Comparison of ENCODE assay signal across 14 cellular contexts in genomic region chr20:9989066-9989724, GRCh38. TPM values are rescaled to one million over a fixed set of nuclear protein-coding genes. Genes with fewer than 3 reads are reported as not detected.
DNase-seq lines count a peak whose midpoint lies in the region; ATAC-seq and FAIRE-seq lines count a peak whose summit lies in the region.
"Had no signal": no experiment of that assay in that cellular context is flagged by ENCODE, and none has a peak within 500 bp of the region (broad histone marks: within the 10 kb centered on the region; RNA-seq: fewer than 3 reads in every experiment).

No MANE protein-coding gene starts in this region.

- intact Hi-C loops in naive thymus-derived CD4-positive, alpha-beta T cell (cut with micrococcal nuclease) = no loop called here

- no peaks in the 10 kb centered on the region for H3K36me3 Mint-ChIP-seq in naive thymus-derived CD4-positive, alpha-beta T cell

- H3K9me3 Mint-ChIP-seq in naive thymus-derived CD4-positive, alpha-beta T cell = no peaks in the 10 kb centered on the region
- H3K9me3 Mint-ChIP-seq: activated T-helper 1 cell treated with anti-CD3 and anti-CD28 coated beads, Interleukin-12 subunit alpha, Interleukin-12 subunit beta, Interleukin-2, Interleukin-4 antibody, amounts not matched to agents 30 ng/mL and 10 ng/mL and 1 ng/mL, durations not matched to agents 14 hours and 24 hours and 36 hours; T-helper 2 cell treated with Interferon-gamma antibody and Interleukin-4, amounts not matched to agents 5 μg/mL and 100 μg/mL, for 36 hours had no signal

- peak; percentile 21 for FAIRE-seq in endometrium (lab: Jason Lieb, UNC)

- H3K4me3 Mint-ChIP-seq in naive thymus-derived CD4-positive, alpha-beta T cell = no peak overlapping the region
- H3K4me3 Mint-ChIP-seq: activated T-helper 1 cell treated with anti-CD3 and anti-CD28 coated beads, Interleukin-12 subunit alpha, Interleukin-12 subunit beta, Interleukin-2, Interleukin-4 antibody, amounts not matched to agents 30 ng/mL and 10 ng/mL and 1 ng/mL, durations not matched to agents 14 hours and 24 hours and 36 hours; T-helper 2 cell treated with Interferon-gamma antibody and Interleukin-4, amounts not matched to agents 5 μg/mL and 100 μg/mL, for 36 hours had no signal

- no peak overlapping the region for H3K27ac ChIP-seq in naive thymus-derived CD4-positive, alpha-beta T cell (ENCODE audit: low read depth, low read length)
- H3K27ac ChIP-seq: KMS-11 had no signal

- CTCF ChIA-PET in naive thymus-derived CD4-positive, alpha-beta T cell (lab: Charles Lee) = no interaction called here

- POLR2A ChIA-PET in naive thymus-derived CD4-positive, alpha-beta T cell (lab: Charles Lee) = interaction anchor here (0.7 kb wide), 1 partner anchor 215 kb away, joined by 3 read pairs; no protein-coding TSS in a partner anchor

- no peaks in the 10 kb centered on the region for H3K4me1 ChIP-seq in naive thymus-derived CD4-positive, alpha-beta T cell (ENCODE audit: control insufficient read depth in 2 of 2, insufficient read depth in 2 of 2, low read length in 2 of 2)

- H3K4me1 Mint-ChIP-seq in naive thymus-derived CD4-positive, alpha-beta T cell = no peaks in the 10 kb centered on the region

- peaks cover 3 to 32% (median 22%) of the 10 kb centered on the region in 5 donors for H3K27me3 Mint-ChIP-seq in naive thymus-derived CD4-positive, alpha-beta T cell

- H3K36me3 ChIP-seq in naive thymus-derived CD4-positive, alpha-beta T cell (ENCODE audit: control insufficient read depth in 2 of 3, insufficient read depth in 3 of 3, low read length in 3 of 3) = no peaks in the 10 kb centered on the region

- no peaks in the 10 kb centered on the region for H3K9me3 ChIP-seq in naive thymus-derived CD4-positive, alpha-beta T cell (ENCODE audit: control insufficient read depth in 2 of 3, low read length in 3 of 3)

- peak; percentile 54 for ATAC-seq in naive thymus-derived CD4-positive, alpha-beta T cell
- ATAC-seq in GM21447 (IDR thresholded peaks at IDR 0.05; ENCODE audit: unreplicated experiment) = no peak

- no peak overlapping the region for H3K4me3 ChIP-seq in naive thymus-derived CD4-positive, alpha-beta T cell (ENCODE audit: low read length)

- H3K27ac Mint-ChIP-seq in naive thymus-derived CD4-positive, alpha-beta T cell = no peak overlapping the region
- H3K27ac Mint-ChIP-seq: activated T-helper 1 cell treated with anti-CD3 and anti-CD28 coated beads, Interleukin-12 subunit alpha, Interleukin-12 subunit beta, Interleukin-2, Interleukin-4 antibody, amounts not matched to agents 30 ng/mL and 10 ng/mL and 1 ng/mL, durations not matched to agents 14 hours and 24 hours and 36 hours; T-helper 2 cell treated with Interferon-gamma antibody and Interleukin-4, amounts not matched to agents 5 μg/mL and 100 μg/mL, for 36 hours had no signal

- peak; percentile 86 to 87 for DNase-seq in AML-193 (lab: John Stamatoyannopoulos, UW)
- DNase-seq in NOMO-1 treated with DMSO at 0.1 percent for 48 hours (lab: John Stamatoyannopoulos, UW; ENCODE audit: unreplicated experiment) = peak; percentile 88
- no peak for DNase-seq in naive thymus-derived CD4-positive, alpha-beta T cell
- DNase-seq in NCI-H1417 (lab: John Stamatoyannopoulos, UW) = no peak
- no peak for DNase-seq in COLO829 (ENCODE audit: low spot score)
- DNase-seq in activated naive CD4-positive, alpha-beta T cell treated with anti-CD3 and anti-CD28 coated beads, Interleukin-2, amount 50 U/mL, for 16 hours = no peak
- DNase-seq: COR-L47; NCI-H526; stimulated activated naive CD4-positive, alpha-beta T cell treated with Interleukin-2 at 50 U/mL for 16 hours had no signal

- no peaks in the 10 kb centered on the region for H3K27me3 ChIP-seq in naive thymus-derived CD4-positive, alpha-beta T cell (ENCODE audit: control insufficient read depth in 2 of 2, insufficient read depth in 2 of 2, low read length in 2 of 2)

RNA-seq across cellular contexts. Expression of gene ANKEF1, which starts 45.6 kb away (rescaled TPM):
- total RNA-seq in naive thymus-derived CD4-positive, alpha-beta T cell = 1 to 10 TPM; 1.5 to 6.7 (median 2.9) TPM
- 1 to 10 TPM; 6.9 to 8.9 TPM for polyA plus RNA-seq in naive thymus-derived CD4-positive, alpha-beta T cell

Comparison
In these comparisons a context has a peak if more than half of its experiments do, and no peak if none do; other contexts are left out.
1. DNase-seq: peak in AML-193 (2 of 2) and NOMO-1 treated with DMSO at 0.1 percent for 48 hours (single experiment); none in naive thymus-derived CD4-positive, alpha-beta T cell (0 of 9), NCI-H1417 (0 of 3), COLO829 (single experiment) and activated naive CD4-positive, alpha-beta T cell treated with anti-CD3 and anti-CD28 coated beads, Interleukin-2, amount 50 U/mL, for 16 hours (single experiment).